20 cellular contexts compared by ENCODE assay signal in the genomic region with DNA sequence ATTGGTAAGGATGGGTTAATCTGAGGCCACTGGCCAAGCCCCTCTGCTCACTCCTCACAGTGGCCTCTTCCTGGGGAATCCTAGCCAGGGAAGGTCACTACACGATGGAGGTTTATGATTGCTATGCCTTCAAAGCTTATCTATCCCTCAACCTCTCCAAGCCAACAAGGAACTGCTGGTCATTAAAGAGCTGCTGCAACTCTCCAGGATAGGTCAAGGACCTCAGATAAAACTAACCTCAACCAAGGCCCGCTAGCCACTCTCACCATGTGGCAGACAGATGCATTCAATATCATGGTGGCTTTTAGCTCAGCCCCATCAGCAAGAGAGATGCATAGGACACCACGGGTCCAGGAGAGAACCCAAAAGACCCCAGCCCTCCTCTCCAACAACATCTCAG.
DNase-seq lines count a peak whose midpoint lies in the region; ATAC-seq and TF ChIP-seq lines count a peak whose summit lies in the region.
"Had no signal": no experiment of that assay in that cellular context is flagged by ENCODE, and none has a peak within 500 bp of the region (broad histone marks: within the 10 kb centered on the region; RNA-seq: fewer than 3 reads in every experiment).

No MANE protein-coding gene starts in this region.

- peaks cover 44% of the 10 kb centered on the region for H3K9me3 Mint-ChIP-seq in WTC11
- H3K9me3 Mint-ChIP-seq in nephron, result peaks cover 6% of the 10 kb centered on the region
- H3K9me3 Mint-ChIP-seq: CD8-positive, alpha-beta T cell; HFFc6 had no signal

- H3K36me3 Mint-ChIP-seq in WTC11, result peaks cover 18% of the 10 kb centered on the region
- H3K36me3 Mint-ChIP-seq in nephron (ENCODE audit: low read depth), result no peaks in the 10 kb centered on the region
- H3K36me3 Mint-ChIP-seq: CD4-positive, CD25-positive, alpha-beta regulatory T cell; CD8-positive, alpha-beta T cell had no signal

- 15% methylated on average over 3 of the region's 3 CpGs for WGBS in SK-N-SH (ENCODE audit: low lambda C conversion rate)

- no peak for TF ChIP-seq RAD21 in SK-N-SH (IDR thresholded peaks at IDR 0.05; ENCODE audit: low read length)

- no peak overlapping the region for H3K27ac ChIP-seq in SK-N-SH (ENCODE audit: low read depth in 2 of 2, low read length in 1 of 2)
- H3K27ac ChIP-seq: 22Rv1, BLaER1, C4-2B had no signal

- TF ChIP-seq EP300 in SK-N-SH (IDR thresholded peaks at IDR 0.05; ENCODE audit: borderline replicate concordance in 1 of 2, low read depth in 1 of 2, low read length in 1 of 2), result no peak

- ATAC-seq in SK-N-SH treated with all-trans-retinoic acid at 6 μM for 48 hours, result no peak
- peak; percentile 28; the same call in 1 of the 2 replicates for ATAC-seq in WTC11
- ATAC-seq: CD8-positive, alpha-beta T cell had no signal

- no peaks in the 10 kb centered on the region for H3K4me1 ChIP-seq in SK-N-SH (ENCODE audit: control insufficient read depth in 1 of 2, insufficient read depth in 2 of 2, low read depth in 1 of 2, low read length in 1 of 2)
- H3K4me1 ChIP-seq: BLaER1, Caco-2, HAP-1 had no signal

- no peak overlapping the region for H3K9ac ChIP-seq in SK-N-SH
- H3K9ac ChIP-seq: BLaER1 had no signal

- H3K4me1 Mint-ChIP-seq in WTC11 (peaks cover 23% of the 10 kb centered on the region), nephron (no peaks in the 10 kb centered on the region)
- H3K4me1 Mint-ChIP-seq: B cell; CD4-positive, CD25-positive, alpha-beta regulatory T cell had no signal

- H3F3A ChIP-seq in SK-N-SH (replicated peaks; ENCODE audit: insufficient read depth), result no peaks in the 10 kb centered on the region

- no peaks in the 10 kb centered on the region for H3K36me3 ChIP-seq in SK-N-SH (replicated peaks in 1 of 2; ENCODE audit: control insufficient read depth in 1 of 2, insufficient read depth in 2 of 2, low read length in 1 of 2)
- H3K36me3 ChIP-seq: BLaER1, HAP-1 had no signal

- CTCF ChIA-PET in SK-N-SH (lab: Yijun Ruan, JAX), result interaction anchor here (0.6 to 3.2 kb wide), 5 partner anchors 9 to 463 kb away, joined by 3 to 28 read pairs (median 4); no protein-coding TSS in a partner anchor
- CTCF ChIA-PET in WTC11 (lab: Charles Lee), result interaction anchor here (2.3 kb wide), 1 partner anchor 9 kb away, joined by 20 read pairs; no protein-coding TSS in a partner anchor

- no peak overlapping the region for H3K4me3 Mint-ChIP-seq in WTC11
- H3K4me3 Mint-ChIP-seq in nephron, result no peak overlapping the region
- H3K4me3 Mint-ChIP-seq: B cell; CD4-positive, CD25-positive, alpha-beta regulatory T cell; CD8-positive, alpha-beta T cell; HFFc6 had no signal

- no peaks in the 10 kb centered on the region; the same call in 1 of the 2 replicates for H3K27me3 Mint-ChIP-seq in WTC11 (ENCODE audit: low read depth)
- H3K27me3 Mint-ChIP-seq in nephron (ENCODE audit: low read depth), result no peaks in the 10 kb centered on the region
- H3K27me3 Mint-ChIP-seq: CD4-positive, CD25-positive, alpha-beta regulatory T cell had no signal

- no peaks in the 10 kb centered on the region for H3K9me2 ChIP-seq in SK-N-SH

- H3K9me3 ChIP-seq in SK-N-SH, result no peaks in the 10 kb centered on the region
- H3K9me3 ChIP-seq: BLaER1, Caco-2, HAP-1 had no signal

- POLR2A ChIA-PET in SK-N-SH (lab: Yijun Ruan, JAX), result no interaction called here
- POLR2A ChIA-PET in WTC11 (lab: Charles Lee), result no interaction called here

- H4K20me1 ChIP-seq in SK-N-SH (ENCODE audit: insufficient read depth), result no peaks in the 10 kb centered on the region
- H4K20me1 ChIP-seq: BLaER1 had no signal

- H3K79me2 ChIP-seq in SK-N-SH (ENCODE audit: insufficient read depth), result no peaks in the 10 kb centered on the region

- H3K4me2 ChIP-seq in SK-N-SH, result no peak overlapping the region
- H3K4me2 ChIP-seq: BLaER1 had no signal

- H2AFZ ChIP-seq in SK-N-SH (ENCODE audit: low read depth), result 0 out of 2 replicates have a peak overlapping the region, but pooled peaks have one; percentile 44

- DNase-seq in SK-N-SH (no peak), WTC11 (ENCODE audit: low spot score) (no peak), HPDE6-E6E7 (ENCODE audit: extremely low spot score) (no peak), NCI-H2227 (lab: John Stamatoyannopoulos, UW; ENCODE audit: unreplicated experiment) (no peak)
- no peak for DNase-seq in activated T-cell treated with anti-CD3 and anti-CD28 coated beads, Interleukin-2, amount 50 U/mL, for 48 hours
- DNase-seq: Caco-2; CD8-positive, alpha-beta T cell; DMS 273 treated with DMSO at 0.1 percent for 48 hours; DMS79; EL; GDM1; HFFc6 had no signal

- no peaks in the 10 kb centered on the region; the same call in 1 of the 2 replicates for H3K27me3 ChIP-seq in SK-N-SH (ENCODE audit: insufficient read depth)
- H3K27me3 ChIP-seq: BLaER1 had no signal

- no peak overlapping the region for H3K4me3 ChIP-seq in SK-N-SH (ENCODE audit: low read depth in 2 of 2, low read length in 1 of 2)
- H3K4me3 ChIP-seq: BLaER1, HAP-1 had no signal

- no peak overlapping the region for H3K27ac Mint-ChIP-seq in WTC11
- peak overlapping the region in 2 of 3 experiments; percentile 27 to 51 for H3K27ac Mint-ChIP-seq in nephron
- H3K27ac Mint-ChIP-seq: B cell; CD8-positive, alpha-beta T cell; HFFc6 had no signal

- no peak for TF ChIP-seq CTCF in SK-N-SH (IDR thresholded peaks at IDR 0.05)
- no peak for TF ChIP-seq CTCF in WTC11 (IDR thresholded peaks at IDR 0.05)
- no peak for TF ChIP-seq CTCF in nephron (IDR thresholded peaks at IDR 0.05; ENCODE audit: unreplicated experiment in 3 of 3)

TF ChIP-seq in SK-N-SH, 30 proteins besides CTCF, POLR2A, EP300 and RAD21 (continues in another document):
- TF ChIP-seq NFIC (IDR thresholded peaks at IDR 0.05; ENCODE audit: borderline replicate concordance), result no peak
- TF ChIP-seq, protein P1, sequence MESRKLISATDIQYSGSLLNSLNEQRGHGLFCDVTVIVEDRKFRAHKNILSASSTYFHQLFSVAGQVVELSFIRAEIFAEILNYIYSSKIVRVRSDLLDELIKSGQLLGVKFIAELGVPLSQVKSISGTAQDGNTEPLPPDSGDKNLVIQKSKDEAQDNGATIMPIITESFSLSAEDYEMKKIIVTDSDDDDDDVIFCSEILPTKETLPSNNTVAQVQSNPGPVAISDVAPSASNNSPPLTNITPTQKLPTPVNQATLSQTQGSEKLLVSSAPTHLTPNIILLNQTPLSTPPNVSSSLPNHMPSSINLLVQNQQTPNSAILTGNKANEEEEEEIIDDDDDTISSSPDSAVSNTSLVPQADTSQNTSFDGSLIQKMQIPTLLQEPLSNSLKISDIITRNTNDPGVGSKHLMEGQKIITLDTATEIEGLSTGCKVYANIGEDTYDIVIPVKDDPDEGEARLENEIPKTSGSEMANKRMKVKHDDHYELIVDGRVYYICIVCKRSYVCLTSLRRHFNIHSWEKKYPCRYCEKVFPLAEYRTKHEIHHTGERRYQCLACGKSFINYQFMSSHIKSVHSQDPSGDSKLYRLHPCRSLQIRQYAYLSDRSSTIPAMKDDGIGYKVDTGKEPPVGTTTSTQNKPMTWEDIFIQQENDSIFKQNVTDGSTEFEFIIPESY (IDR thresholded peaks at IDR 0.05; ENCODE audit: borderline replicate concordance, low read depth), result no peak
- no peak for TF ChIP-seq EZH2phosphoT487 (IDR thresholded peaks at IDR 0.05; ENCODE audit: borderline replicate concordance, low read depth)
- TF ChIP-seq RCOR1 (IDR thresholded peaks at IDR 0.05; ENCODE audit: low read length), result no peak
- no peak for TF ChIP-seq SIN3A (IDR thresholded peaks at IDR 0.05; ENCODE audit: borderline replicate concordance, low read depth, low read length)

TF ChIP-seq in SK-N-SH treated with all-trans-retinoic acid at 6 μM for 48 hours, 23 proteins besides CTCF, POLR2A, EP300 and RAD21:
- TF ChIP-seq ZNF565 (CRISPR knock-in tag; conservative IDR thresholded peaks at IDR 0.05; ENCODE audit: low read depth) (no peak), SNAI2 (CRISPR knock-in tag; IDR thresholded peaks at IDR 0.05) (no peak)
- TF ChIP-seq, protein P2, sequence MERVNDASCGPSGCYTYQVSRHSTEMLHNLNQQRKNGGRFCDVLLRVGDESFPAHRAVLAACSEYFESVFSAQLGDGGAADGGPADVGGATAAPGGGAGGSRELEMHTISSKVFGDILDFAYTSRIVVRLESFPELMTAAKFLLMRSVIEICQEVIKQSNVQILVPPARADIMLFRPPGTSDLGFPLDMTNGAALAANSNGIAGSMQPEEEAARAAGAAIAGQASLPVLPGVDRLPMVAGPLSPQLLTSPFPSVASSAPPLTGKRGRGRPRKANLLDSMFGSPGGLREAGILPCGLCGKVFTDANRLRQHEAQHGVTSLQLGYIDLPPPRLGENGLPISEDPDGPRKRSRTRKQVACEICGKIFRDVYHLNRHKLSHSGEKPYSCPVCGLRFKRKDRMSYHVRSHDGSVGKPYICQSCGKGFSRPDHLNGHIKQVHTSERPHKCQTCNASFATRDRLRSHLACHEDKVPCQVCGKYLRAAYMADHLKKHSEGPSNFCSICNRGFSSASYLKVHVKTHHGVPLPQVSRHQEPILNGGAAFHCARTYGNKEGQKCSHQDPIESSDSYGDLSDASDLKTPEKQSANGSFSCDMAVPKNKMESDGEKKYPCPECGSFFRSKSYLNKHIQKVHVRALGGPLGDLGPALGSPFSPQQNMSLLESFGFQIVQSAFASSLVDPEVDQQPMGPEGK (CRISPR knock-in tag; IDR thresholded peaks at IDR 0.05; ENCODE audit: borderline replicate concordance), result no peak
TF ChIP-seq in SK-N-SH treated with all-trans-retinoic acid at 6 μM for 48 hours: peak in this region for 0.

TF ChIP-seq in WTC11, 78 proteins besides CTCF, POLR2A, EP300 and RAD21 (continues in another document):
- TF ChIP-seq, protein P3, sequence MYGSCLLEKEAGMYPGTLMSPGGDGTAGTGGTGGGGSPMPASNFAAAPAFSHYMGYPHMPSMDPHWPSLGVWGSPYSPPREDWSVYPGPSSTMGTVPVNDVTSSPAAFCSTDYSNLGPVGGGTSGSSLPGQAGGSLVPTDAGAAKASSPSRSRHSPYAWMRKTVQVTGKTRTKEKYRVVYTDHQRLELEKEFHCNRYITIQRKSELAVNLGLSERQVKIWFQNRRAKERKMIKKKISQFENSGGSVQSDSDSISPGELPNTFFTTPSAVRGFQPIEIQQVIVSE (CRISPR knock-in tag; IDR thresholded peaks at IDR 0.05; ENCODE audit: borderline replicate concordance), result no peak
- TF ChIP-seq, protein P4, sequence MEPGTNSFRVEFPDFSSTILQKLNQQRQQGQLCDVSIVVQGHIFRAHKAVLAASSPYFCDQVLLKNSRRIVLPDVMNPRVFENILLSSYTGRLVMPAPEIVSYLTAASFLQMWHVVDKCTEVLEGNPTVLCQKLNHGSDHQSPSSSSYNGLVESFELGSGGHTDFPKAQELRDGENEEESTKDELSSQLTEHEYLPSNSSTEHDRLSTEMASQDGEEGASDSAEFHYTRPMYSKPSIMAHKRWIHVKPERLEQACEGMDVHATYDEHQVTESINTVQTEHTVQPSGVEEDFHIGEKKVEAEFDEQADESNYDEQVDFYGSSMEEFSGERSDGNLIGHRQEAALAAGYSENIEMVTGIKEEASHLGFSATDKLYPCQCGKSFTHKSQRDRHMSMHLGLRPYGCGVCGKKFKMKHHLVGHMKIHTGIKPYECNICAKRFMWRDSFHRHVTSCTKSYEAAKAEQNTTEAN (CRISPR knock-in tag; IDR thresholded peaks at IDR 0.05), result no peak
